ENCODE assay signal across 22 cellular contexts in genomic region chr15:95296626-95297025, GRCh38.
A peak's percentile ranks its signal among the peaks of the same experiment; 100 is the strongest.
DNase-seq lines count a peak whose midpoint lies in the region; ATAC-seq, FAIRE-seq and TF ChIP-seq lines count a peak whose summit lies in the region.
"Had no signal": no experiment of that assay in that cellular context is flagged by ENCODE, and none has a peak within 500 bp of the region (broad histone marks: within the 10 kb centered on the region; RNA-seq: fewer than 3 reads in every experiment).

No MANE protein-coding gene starts in this region.

- no peaks in the 10 kb centered on the region for H3K79me2 ChIP-seq in GM12878 (ENCODE audit: control insufficient read depth, insufficient read depth, low read length)

- FAIRE-seq in GM12878 (lab: Jason Lieb, UNC), result no peak
- FAIRE-seq: K562 had no signal

- TF ChIP-seq CTCF in GM12878 (IDR thresholded peaks at IDR 0.05 in 2 of 3, conservative IDR thresholded peaks at IDR 0.05 in 1 of 3; ENCODE audit: control insufficient read depth in 2 of 3, extremely low read depth in 1 of 3, insufficient read depth in 1 of 3, low read depth in 3 of 3, low read length in 3 of 3), result no peak

- TF ChIP-seq POLR2A in GM12878 (IDR thresholded peaks at IDR 0.05; ENCODE audit: low read depth, low read length), result no peak

- no peak for TF ChIP-seq EP300 in GM12878 (IDR thresholded peaks at IDR 0.05; ENCODE audit: borderline replicate concordance in 1 of 2, control insufficient read depth in 1 of 2, low read depth in 2 of 2, low read length in 2 of 2)

- SMC1A ChIA-PET in GM12878 (lab: Charles Lee; ENCODE audit: uncharacterized antibody, unreplicated experiment), result interaction anchor here (1.2 to 3.9 kb wide), 4 partner anchors 9 to 22 kb away, joined by 3 to 15 read pairs (median 6); no protein-coding TSS in a partner anchor

- no peaks in the 10 kb centered on the region for H3K27me3 ChIP-seq in GM12878 (replicated peaks in 1 of 2; ENCODE audit: control insufficient read depth in 2 of 2, insufficient read depth in 2 of 2, low read length in 1 of 2)
- H3K27me3 ChIP-seq: cardiac muscle cell, transverse colon had no signal

- no peak overlapping the region for H3K4me3 ChIP-seq in GM12878
- H3K4me3 ChIP-seq: cardiac muscle cell, heart right ventricle, K562, left lung, transverse colon had no signal

- DNase-seq in DMS153 treated with DMSO at 0.1 percent for 48 hours (lab: John Stamatoyannopoulos, UW; ENCODE audit: unreplicated experiment), result peak; percentile 9
- peak; percentile 27 for DNase-seq in NCI-H2029 (lab: John Stamatoyannopoulos, UW)
- no peak for DNase-seq in GM12878 (ENCODE audit: low read depth, low spot score)
- peak; percentile 36 for DNase-seq in myocyte (ENCODE audit: low read depth)
- no peak for DNase-seq in ureter (ENCODE audit: low spot score)
- DNase-seq: activated CD4-positive, alpha-beta T cell treated with anti-CD3 and anti-CD28 coated beads, Interleukin-2, amount 10 ng/mL, durations not matched to agents 24 days and 14 days; activated naive CD4-positive, alpha-beta T cell treated with anti-CD3 and anti-CD28 coated beads, Interleukin-2, amount 10 ng/mL, durations not matched to agents 7 days and 5 days; amygdala; CD8-positive, alpha-beta T cell; heart right ventricle; left lung; NCI-H187 treated with DMSO at 0.1 percent for 48 hours; NCI-H69; occipital lobe; stimulated activated CD4-positive, alpha-beta T cell treated with anti-CD3 and anti-CD28 coated beads, Interleukin-4, amount 100 ng/mL, for 24 hours; stimulated activated naive CD4-positive, alpha-beta T cell treated with Interleukin-2 at 50 U/mL for 16 hours; transverse colon had no signal

- H3K36me3 ChIP-seq in GM12878 (ENCODE audit: control insufficient read depth in 2 of 2, insufficient read depth in 2 of 2, low read length in 1 of 2), result no peaks in the 10 kb centered on the region
- H3K36me3 ChIP-seq: cardiac muscle cell, heart right ventricle, left lung, transverse colon had no signal

- RAD21 ChIA-PET in GM12878 (lab: Charles Lee; ENCODE audit: unreplicated experiment), result interaction anchor here (0.6 to 1.2 kb wide), 2 partner anchors 12 to 444 kb away, joined by 3 read pairs; no protein-coding TSS in a partner anchor

- POLR2A ChIA-PET in GM12878 (lab: Charles Lee), result no interaction called here

- CTCF ChIA-PET in GM12878 (lab: Yijun Ruan, JAX), result interaction anchor here (1.3 to 2.9 kb wide), 2 partner anchors 10 to 21 kb away, joined by 3 to 13 read pairs; no protein-coding TSS in a partner anchor

- no peaks in the 10 kb centered on the region for H3K4me1 ChIP-seq in GM12878 (ENCODE audit: control insufficient read depth, insufficient read depth, low read length)

- H4K20me1 ChIP-seq in GM12878 (ENCODE audit: control insufficient read depth, insufficient read depth), result no peaks in the 10 kb centered on the region

- in situ Hi-C loops in GM12878 (cut with MboI), result no loop called here

- ATAC-seq in GM12878, result 0 out of 3 replicates have a peak, but pooled peaks have one; percentile 15
- no peak for ATAC-seq in GM19455 (IDR thresholded peaks at IDR 0.05; ENCODE audit: unreplicated experiment)
- ATAC-seq in HG02840 (IDR thresholded peaks at IDR 0.05; ENCODE audit: low FRiP score, unreplicated experiment), result no peak
- no peak for ATAC-seq in HG03565 (IDR thresholded peaks at IDR 0.05; ENCODE audit: unreplicated experiment)
- ATAC-seq: CD8-positive, alpha-beta T cell; K562; left lung had no signal

- no peak overlapping the region for H2AFZ ChIP-seq in GM12878 (ENCODE audit: control insufficient read depth, low read depth, low read length)

- no peak for TF ChIP-seq RAD21 in GM12878 (IDR thresholded peaks at IDR 0.05; ENCODE audit: insufficient read depth, low read depth, low read length)

- no peak overlapping the region for H3K4me2 ChIP-seq in GM12878 (ENCODE audit: control insufficient read depth, insufficient read depth)

- no peak overlapping the region for H3K9ac ChIP-seq in GM12878 (ENCODE audit: control insufficient read depth, insufficient read depth, low read length)

- intact Hi-C loops in GM12878 (cut with micrococcal nuclease; ENCODE audit: unreplicated experiment), result no loop called here

- no TSS peak for BruUV-seq in GM12878 (replicated peaks; lab: Mats Ljungman, UMichigan)

- H3K27ac ChIP-seq in GM12878 (ENCODE audit: control insufficient read depth, insufficient read depth), result no peak overlapping the region
- H3K27ac ChIP-seq: cardiac muscle cell, left lung, transverse colon had no signal

- H3K9me3 ChIP-seq in GM12878 (replicated peaks; ENCODE audit: control insufficient read depth, insufficient read depth, low read length), result no peaks in the 10 kb centered on the region; the same call in 2 of the 3 replicates
- H3K9me3 ChIP-seq: left lung, transverse colon had no signal

- WGBS in GM12878 (ENCODE audit: insufficient coverage, insufficient replicate concordance, low lambda C conversion rate, missing lambda C conversion rate), result 18% methylated on average over 5 of the region's 5 CpGs

TF ChIP-seq in GM12878, 131 proteins besides CTCF, POLR2A, EP300 and RAD21:
- TF ChIP-seq HDGF (IDR thresholded peaks at IDR 0.05), result no peak
- TF ChIP-seq JUNB (IDR thresholded peaks at IDR 0.05), result no peak
- TF ChIP-seq RBBP5 (conservative IDR thresholded peaks at IDR 0.05), result no peak
- no peak for TF ChIP-seq SMAD5 (IDR thresholded peaks at IDR 0.05; ENCODE audit: low read depth)

Comparison
In these comparisons a context has a peak if more than half of its experiments do, and no peak if none do; other contexts are left out.
1. DNase-seq: peak in DMS153 treated with DMSO at 0.1 percent for 48 hours (single experiment), NCI-H2029 (single experiment) and myocyte (single experiment); none in GM12878 (single experiment) and ureter (single experiment).